ENCODE assay signal across 1 cellular context in the genomic region with DNA sequence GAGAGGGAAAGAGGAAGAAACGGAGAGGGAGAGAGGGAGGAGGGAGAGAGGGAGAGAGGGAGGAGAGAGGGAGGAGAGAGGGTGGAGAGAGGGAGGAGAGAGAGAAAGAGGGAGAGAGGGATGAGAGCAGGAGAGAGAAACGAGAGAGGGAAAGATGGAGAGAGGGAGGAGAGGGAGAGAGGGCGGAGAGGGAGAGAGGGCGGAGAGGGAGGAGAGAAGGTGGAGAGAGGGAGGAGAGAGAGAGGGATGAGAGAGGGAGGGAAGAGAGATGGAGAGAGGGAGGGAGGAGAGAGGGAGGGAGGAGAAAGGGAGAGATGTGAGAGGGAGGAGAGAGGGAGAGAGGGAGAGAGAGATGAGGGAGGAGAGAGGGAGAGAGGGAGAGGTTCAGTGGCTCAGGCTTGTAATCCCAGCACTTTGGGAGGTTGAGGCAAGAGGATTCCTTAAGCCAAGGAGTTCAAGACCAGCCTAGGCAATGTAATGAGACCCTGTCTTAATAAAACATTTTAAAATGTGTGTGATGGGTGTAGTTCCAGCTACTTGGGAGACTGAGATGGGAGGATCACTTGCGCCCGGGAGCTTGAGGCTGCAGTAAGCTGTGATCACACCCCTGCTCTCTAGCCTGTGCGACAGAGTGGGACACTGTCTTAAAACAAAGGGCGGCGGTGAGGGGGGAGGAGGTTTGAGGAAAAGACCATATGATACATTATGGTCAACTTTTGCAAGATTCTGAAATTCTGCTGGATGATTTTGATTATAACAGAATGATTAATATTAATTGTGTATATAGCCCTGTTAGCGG.
TF ChIP-seq lines count a peak whose summit lies in the region.

No MANE protein-coding gene starts in this region.

TF ChIP-seq in GM23338, 12 proteins besides CTCF, POLR2A, EP300 and RAD21 (continued from another document):
- TF ChIP-seq, protein P1, sequence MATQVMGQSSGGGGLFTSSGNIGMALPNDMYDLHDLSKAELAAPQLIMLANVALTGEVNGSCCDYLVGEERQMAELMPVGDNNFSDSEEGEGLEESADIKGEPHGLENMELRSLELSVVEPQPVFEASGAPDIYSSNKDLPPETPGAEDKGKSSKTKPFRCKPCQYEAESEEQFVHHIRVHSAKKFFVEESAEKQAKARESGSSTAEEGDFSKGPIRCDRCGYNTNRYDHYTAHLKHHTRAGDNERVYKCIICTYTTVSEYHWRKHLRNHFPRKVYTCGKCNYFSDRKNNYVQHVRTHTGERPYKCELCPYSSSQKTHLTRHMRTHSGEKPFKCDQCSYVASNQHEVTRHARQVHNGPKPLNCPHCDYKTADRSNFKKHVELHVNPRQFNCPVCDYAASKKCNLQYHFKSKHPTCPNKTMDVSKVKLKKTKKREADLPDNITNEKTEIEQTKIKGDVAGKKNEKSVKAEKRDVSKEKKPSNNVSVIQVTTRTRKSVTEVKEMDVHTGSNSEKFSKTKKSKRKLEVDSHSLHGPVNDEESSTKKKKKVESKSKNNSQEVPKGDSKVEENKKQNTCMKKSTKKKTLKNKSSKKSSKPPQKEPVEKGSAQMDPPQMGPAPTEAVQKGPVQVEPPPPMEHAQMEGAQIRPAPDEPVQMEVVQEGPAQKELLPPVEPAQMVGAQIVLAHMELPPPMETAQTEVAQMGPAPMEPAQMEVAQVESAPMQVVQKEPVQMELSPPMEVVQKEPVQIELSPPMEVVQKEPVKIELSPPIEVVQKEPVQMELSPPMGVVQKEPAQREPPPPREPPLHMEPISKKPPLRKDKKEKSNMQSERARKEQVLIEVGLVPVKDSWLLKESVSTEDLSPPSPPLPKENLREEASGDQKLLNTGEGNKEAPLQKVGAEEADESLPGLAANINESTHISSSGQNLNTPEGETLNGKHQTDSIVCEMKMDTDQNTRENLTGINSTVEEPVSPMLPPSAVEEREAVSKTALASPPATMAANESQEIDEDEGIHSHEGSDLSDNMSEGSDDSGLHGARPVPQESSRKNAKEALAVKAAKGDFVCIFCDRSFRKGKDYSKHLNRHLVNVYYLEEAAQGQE (IDR thresholded peaks at IDR 0.05; ENCODE audit: unreplicated experiment) = no peak
- no peak for TF ChIP-seq POLR2AphosphoS5 (IDR thresholded peaks at IDR 0.05; ENCODE audit: low read depth)
